In genomic region chr2:149125031-149125725, GRCh38 we compare ENCODE assay signal across 17 cellular contexts.
DNase-seq lines count a peak whose midpoint lies in the region; TF ChIP-seq lines count a peak whose summit lies in the region.
"Had no signal": no experiment of that assay in that cellular context is flagged by ENCODE, and none has a peak within 500 bp of the region (broad histone marks: within the 10 kb centered on the region; RNA-seq: fewer than 3 reads in every experiment).

No MANE protein-coding gene starts in this region.

- DNase-seq in HuH-7 (ENCODE audit: low spot score) = peak; percentile 54
- DNase-seq in NCI-H345 (lab: John Stamatoyannopoulos, UW) = peak; percentile 65
- DNase-seq in epithelial cell of prostate (ENCODE audit: low read depth, low spot score) = peak; percentile 8
- no peak for DNase-seq in type B pancreatic cell (ENCODE audit: extremely low spot score, unreplicated experiment)
- DNase-seq in mesenteric fat pad (ENCODE audit: low spot score) = no peak
- no peak for DNase-seq in NCI-H187 treated with DMSO at 0.1 percent for 48 hours (lab: John Stamatoyannopoulos, UW)
- DNase-seq in DMS79 (lab: John Stamatoyannopoulos, UW) = no peak
- DNase-seq: activated CD4-positive, alpha-beta T cell treated with anti-CD3 and anti-CD28 coated beads, Interleukin-2, amount 50 U/mL, for 48 hours; activated T-cell treated with anti-CD3 and anti-CD28 coated beads, Interleukin-2, amount 50 U/mL, for 72 hours; C1 segment of cervical spinal cord; effector memory CD4-positive, alpha-beta T cell; EL; foreskin fibroblast; NCI-H2171 treated with DMSO at 0.1 percent for 48 hours had no signal

- H3K9me3 Mint-ChIP-seq in type B pancreatic cell = peaks cover 5% of the 10 kb centered on the region
- H3K9me3 Mint-ChIP-seq: activated T-cell treated with anti-CD3 and anti-CD28 coated beads, Interleukin-2, amount 50 U/mL, for 72 hours; natural killer cell treated with Interleukin-12 subunit alpha and Interleukin-12 subunit beta and Interleukin-15 and Interleukin-18, amount 100 ng/mL, for 72 hours had no signal

- H3K27me3 Mint-ChIP-seq in type B pancreatic cell = no peaks in the 10 kb centered on the region

- peak overlapping the region; percentile 86 for H3K27ac Mint-ChIP-seq in type B pancreatic cell
- H3K27ac Mint-ChIP-seq: activated T-cell treated with anti-CD3 and anti-CD28 coated beads, Interleukin-2, amount 50 U/mL, for 72 hours; natural killer cell treated with Interleukin-12 subunit alpha and Interleukin-12 subunit beta and Interleukin-15 and Interleukin-18, amount 100 ng/mL, for 72 hours had no signal

- peaks cover 19% of the 10 kb centered on the region for H3K4me1 Mint-ChIP-seq in type B pancreatic cell (ENCODE audit: unreplicated experiment)

- H3K36me3 Mint-ChIP-seq in type B pancreatic cell = no peaks in the 10 kb centered on the region
- H3K36me3 Mint-ChIP-seq: natural killer cell treated with Interleukin-12 subunit alpha and Interleukin-12 subunit beta and Interleukin-15 and Interleukin-18, amount 100 ng/mL, for 72 hours had no signal

- no peak for TF ChIP-seq CTCF in type B pancreatic cell (conservative IDR thresholded peaks at IDR 0.05)

- no peak overlapping the region for H3K27ac ChIP-seq in epithelial cell of prostate
- H3K27ac ChIP-seq: cardiac muscle cell, SK-N-MC had no signal

- peak overlapping the region; percentile 69 for H3K4me3 Mint-ChIP-seq in type B pancreatic cell
- H3K4me3 Mint-ChIP-seq: activated T-cell treated with anti-CD3 and anti-CD28 coated beads, Interleukin-2, amount 50 U/mL, for 72 hours; natural killer cell treated with Interleukin-12 subunit alpha and Interleukin-12 subunit beta and Interleukin-15 and Interleukin-18, amount 100 ng/mL, for 72 hours had no signal

Comparison
In these comparisons a context has a peak if more than half of its experiments do, and no peak if none do; other contexts are left out.
1. DNase-seq: peak in HuH-7 (single experiment), NCI-H345 (single experiment) and epithelial cell of prostate (single experiment); none in type B pancreatic cell (single experiment), mesenteric fat pad (single experiment), NCI-H187 treated with DMSO at 0.1 percent for 48 hours (single experiment) and DMS79 (single experiment).